In the genomic region with DNA sequence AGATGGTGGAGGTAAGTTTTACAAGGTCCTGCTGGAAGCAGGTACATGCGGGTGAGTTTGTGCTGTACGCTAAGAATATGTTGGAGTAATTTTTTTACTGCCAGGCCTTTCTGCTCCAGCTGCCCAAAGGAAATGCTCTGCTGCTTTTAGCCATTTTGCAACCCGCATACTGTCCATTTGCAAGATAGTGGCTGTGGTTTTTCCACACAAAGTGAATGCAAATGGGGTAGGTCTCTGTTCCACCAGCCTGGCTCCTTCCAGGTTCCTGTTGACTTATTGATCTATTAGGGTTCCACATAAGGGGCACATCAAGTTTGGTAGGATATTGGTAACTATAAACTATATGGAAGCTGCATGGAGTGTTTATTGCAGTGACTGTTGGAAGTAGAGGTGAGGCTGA, we compare ENCODE assay signal across 28 cellular contexts.
"Had no signal": no experiment of that assay in that cellular context is flagged by ENCODE, and none has a peak within 500 bp of the region (broad histone marks: within the 10 kb centered on the region; RNA-seq: fewer than 3 reads in every experiment).

No MANE protein-coding gene starts in this region.

- H3K36me3 ChIP-seq: ascending aorta, breast epithelium, cardiac muscle cell, colonic mucosa, heart left ventricle had no signal

- ATAC-seq: activated naive CD4-positive, alpha-beta T cell treated with anti-CD3 and anti-CD28 coated beads, Interleukin-2, amount 50 U/mL, for 72 hours; activated T-cell treated with anti-CD3 and anti-CD28 coated beads, Interleukin-2, amount 50 U/mL, for 72 hours; esophagus mucosa; heart left ventricle had no signal

- H3K9me3 ChIP-seq: ascending aorta, breast epithelium, colonic mucosa, heart left ventricle had no signal

- H3K4me3 ChIP-seq: ascending aorta, breast epithelium, cardiac muscle cell, colonic mucosa, dorsolateral prefrontal cortex, heart left ventricle had no signal

- H3K27me3 ChIP-seq: ascending aorta, breast epithelium, cardiac muscle cell, colonic mucosa, dorsolateral prefrontal cortex, heart left ventricle had no signal

- H3K4me1 ChIP-seq: ascending aorta, breast epithelium, colonic mucosa, heart left ventricle had no signal

- DNase-seq: activated CD4-positive, alpha-beta memory T cell treated with anti-CD3 and anti-CD28 coated beads, Interleukin-2, amount 10 ng/mL, durations not matched to agents 7 days and 5 days; activated CD4-positive, alpha-beta T cell treated with anti-CD3 and anti-CD28 coated beads for 1 hour; activated CD4-positive, alpha-beta T cell treated with anti-CD3 and anti-CD28 coated beads for 4 hours; activated CD4-positive, alpha-beta T cell treated with anti-CD3 and anti-CD28 coated beads, Interleukin-2, amount 10 ng/mL, durations not matched to agents 7 days and 5 days; activated CD4-positive, alpha-beta T cell treated with anti-CD3 and anti-CD28 coated beads, Interleukin-2, amount 50 U/mL, for 4 hours; activated CD8-positive, alpha-beta memory T cell treated with anti-CD3 and anti-CD28 coated beads, Interleukin-2, amount 50 U/mL, for 48 hours; activated gamma-delta T cell; activated naive CD4-positive, alpha-beta T cell; activated naive CD4-positive, alpha-beta T cell treated with anti-CD3 and anti-CD28 coated beads, Interleukin-2, amount 10 ng/mL, durations not matched to agents 7 days and 5 days; activated naive CD8-positive, alpha-beta T cell treated with anti-CD3 and anti-CD28 coated beads, Interleukin-2, amount 10 ng/mL, durations not matched to agents 7 days and 5 days; activated T-cell treated with anti-CD3 and anti-CD28 coated beads for 4 hours; activated T-cell treated with anti-CD3 and anti-CD28 coated beads, Interleukin-2, amount 50 U/mL, for 24 hours; activated T-cell treated with anti-CD3 and anti-CD28 coated beads, Interleukin-2, amount 50 U/mL, for 72 hours; central memory CD4-positive, alpha-beta T cell; cerebellar nuclear complex; colonic mucosa; dorsolateral prefrontal cortex; effector memory CD4-positive, alpha-beta T cell; endodermal cell; foreskin fibroblast; glutamatergic neuron; heart left ventricle; T-helper 2 cell had no signal

- H3K27ac ChIP-seq: ascending aorta, breast epithelium, cardiac muscle cell, colonic mucosa, dorsolateral prefrontal cortex, heart left ventricle had no signal
